In genomic region chr3:42537350-42537749, GRCh38 we compare ENCODE assay signal across 26 cellular contexts. TPM values are rescaled to one million over a fixed set of nuclear protein-coding genes. Genes with fewer than 3 reads are reported as not detected.
DNase-seq lines count a peak whose midpoint lies in the region; ATAC-seq and TF ChIP-seq lines count a peak whose summit lies in the region.
"Had no signal": no experiment of that assay in that cellular context is flagged by ENCODE, and none has a peak within 500 bp of the region (broad histone marks: within the 10 kb centered on the region; RNA-seq: fewer than 3 reads in every experiment).

No MANE protein-coding gene starts in this region.

- H3K79me2 ChIP-seq in GM23248 (ENCODE audit: insufficient read depth) = no peaks in the 10 kb centered on the region

- no peak for ATAC-seq in naive thymus-derived CD4-positive, alpha-beta T cell
- ATAC-seq in HG02870 (IDR thresholded peaks at IDR 0.05; ENCODE audit: unreplicated experiment) = no peak
- ATAC-seq in GM18498 (IDR thresholded peaks at IDR 0.05; ENCODE audit: unreplicated experiment) = no peak
- ATAC-seq: GM12878, GM23338, Panc1 had no signal

- H3K4me3 Mint-ChIP-seq in CD14-positive monocyte = no peak overlapping the region
- H3K4me3 Mint-ChIP-seq in naive thymus-derived CD4-positive, alpha-beta T cell = no peak overlapping the region
- H3K4me3 Mint-ChIP-seq: GM23338 had no signal

- no peak overlapping the region for H3K27ac Mint-ChIP-seq in CD14-positive monocyte
- peak overlapping the region; percentile 50 to 85 (median 69) for H3K27ac Mint-ChIP-seq in naive thymus-derived CD4-positive, alpha-beta T cell
- H3K27ac Mint-ChIP-seq: GM23338 had no signal

- H3K36me3 Mint-ChIP-seq in CD14-positive monocyte = peaks cover 26 to 30% of the 10 kb centered on the region in 2 donors
- peaks cover 0 to 16% (median 6%) of the 10 kb centered on the region in 5 donors for H3K36me3 Mint-ChIP-seq in naive thymus-derived CD4-positive, alpha-beta T cell

- H3K4me1 ChIP-seq in GM23248 (ENCODE audit: insufficient read depth) = no peaks in the 10 kb centered on the region
- H3K4me1 ChIP-seq in naive thymus-derived CD4-positive, alpha-beta T cell (ENCODE audit: control insufficient read depth in 2 of 2, insufficient read depth in 2 of 2, low read length in 2 of 2) = peaks cover 0 to 24% of the 10 kb centered on the region in 2 donors
- H3K4me1 ChIP-seq: Caco-2 had no signal

- no peaks in the 10 kb centered on the region for H3K9me3 Mint-ChIP-seq in CD14-positive monocyte
- no peaks in the 10 kb centered on the region for H3K9me3 Mint-ChIP-seq in naive thymus-derived CD4-positive, alpha-beta T cell
- H3K9me3 Mint-ChIP-seq: GM23338 had no signal

- no peaks in the 10 kb centered on the region for H3K27me3 ChIP-seq in GM23248 (replicated peaks; ENCODE audit: insufficient read depth)
- no peaks in the 10 kb centered on the region for H3K27me3 ChIP-seq in naive thymus-derived CD4-positive, alpha-beta T cell (ENCODE audit: control insufficient read depth in 2 of 2, insufficient read depth in 2 of 2, low read length in 2 of 2)

- CTCF ChIA-PET in naive thymus-derived CD4-positive, alpha-beta T cell (lab: Charles Lee) = interaction anchor here (0.6 to 10.1 kb wide), 14 partner anchors 8 to 42 kb away, joined by 3 to 136 read pairs (median 10); partner anchors contain the start of gene VIPR1

- H3K4me1 Mint-ChIP-seq in CD14-positive monocyte = peaks cover 49% of the 10 kb centered on the region
- peaks cover 15 to 64% (median 59%) of the 10 kb centered on the region in 7 donors for H3K4me1 Mint-ChIP-seq in naive thymus-derived CD4-positive, alpha-beta T cell

- no peak overlapping the region for H3K27ac ChIP-seq in GM23248
- H3K27ac ChIP-seq in naive thymus-derived CD4-positive, alpha-beta T cell (ENCODE audit: low read depth, low read length) = no peak overlapping the region
- H3K27ac ChIP-seq: C4-2B had no signal

- no peak overlapping the region for H3K4me2 ChIP-seq in GM23248 (ENCODE audit: unreplicated experiment)
- H3K4me2 ChIP-seq: GM23338 had no signal

- H3K27me3 Mint-ChIP-seq in CD14-positive monocyte (ENCODE audit: low read depth in 3 of 3) = peaks cover 0 to 10% (median 5%) of the 10 kb centered on the region in 3 donors
- H3K27me3 Mint-ChIP-seq in naive thymus-derived CD4-positive, alpha-beta T cell = no peaks in the 10 kb centered on the region

- intact Hi-C loops in CD14-positive monocyte (cut with micrococcal nuclease) = loop anchor here in 1 of 2 donors (5.0 kb wide), 1 partner anchor 35 kb away; the partner anchor contains the start of gene VIPR1
- intact Hi-C loops in naive thymus-derived CD4-positive, alpha-beta T cell (cut with micrococcal nuclease) = loop anchor here in 1 of 2 donors (2.0 kb wide), 2 partner anchors 19 to 291 kb away; no protein-coding TSS in a partner anchor

- H3K4me3 ChIP-seq in GM23248 = no peak overlapping the region
- no peak overlapping the region for H3K4me3 ChIP-seq in epithelial cell of proximal tubule (ENCODE audit: low read depth, low read length)
- H3K4me3 ChIP-seq in naive thymus-derived CD4-positive, alpha-beta T cell (ENCODE audit: low read length) = no peak overlapping the region
- H3K4me3 ChIP-seq: GM12878, GM23338 had no signal

- in situ Hi-C loops in GM23248 (cut with MboI) = no loop called here

- H3K9ac ChIP-seq in GM23248 = no peak overlapping the region

- no peak overlapping the region for H2AFZ ChIP-seq in GM23248
- H2AFZ ChIP-seq: GM23338 had no signal

- no peaks in the 10 kb centered on the region for H3K9me2 ChIP-seq in GM23248 (ENCODE audit: insufficient read depth)

- TF ChIP-seq CTCF in CD14-positive monocyte (IDR thresholded peaks at IDR 0.05) (no peak), epithelial cell of proximal tubule (conservative IDR thresholded peaks at IDR 0.05; ENCODE audit: low read depth, low read length) (peak; percentile 2)

- POLR2A ChIA-PET in naive thymus-derived CD4-positive, alpha-beta T cell (lab: Charles Lee) = interaction anchor here (0.6 to 8.7 kb wide), 7 partner anchors 10 to 35 kb away, joined by 3 to 82 read pairs (median 6); partner anchors contain the start of gene VIPR1

- H3K9me3 ChIP-seq in GM23248 (ENCODE audit: low read depth) = no peaks in the 10 kb centered on the region
- H3K9me3 ChIP-seq in naive thymus-derived CD4-positive, alpha-beta T cell (ENCODE audit: control insufficient read depth in 2 of 3, low read length in 3 of 3) = no peaks in the 10 kb centered on the region
- H3K9me3 ChIP-seq: Caco-2 had no signal

- no peaks in the 10 kb centered on the region for H4K20me1 ChIP-seq in GM23248 (ENCODE audit: insufficient read depth)

- DNase-seq in CD14-positive monocyte (ENCODE audit: low spot score) (peak; percentile 22), GM23248 (peak; percentile 23), epithelial cell of proximal tubule (ENCODE audit: low read depth) (no peak), NCI-H345 (lab: John Stamatoyannopoulos, UW) (no peak), NCI-H2107 (lab: John Stamatoyannopoulos, UW) (no peak)
- no peak for DNase-seq in naive thymus-derived CD4-positive, alpha-beta T cell
- DNase-seq: DMS 273 treated with DMSO at 0.1 percent for 48 hours; DMS79 treated with DMSO at 0.1 percent for 48 hours; HCEC 1CT; KG1; NCI-H1092; NCI-H1436 treated with DMSO at 0.1 percent for 48 hours; NCI-H1930; NCI-H226; NCI-H524; NCI-H774; NK-92 treated with Interleukin-12 subunit alpha and Interleukin-12 subunit beta, amount 100 ng/mL, for 24 hours had no signal

- no peaks in the 10 kb centered on the region for H3F3A ChIP-seq in GM23248 (ENCODE audit: insufficient read depth)

- no peaks in the 10 kb centered on the region for H3K36me3 ChIP-seq in GM23248 (ENCODE audit: low read depth)
- H3K36me3 ChIP-seq in naive thymus-derived CD4-positive, alpha-beta T cell (ENCODE audit: control insufficient read depth in 2 of 3, insufficient read depth in 3 of 3, low read length in 3 of 3) = peaks cover 0 to 3% (median 0%) of the 10 kb centered on the region in 3 experiments

RNA-seq across cellular contexts. Expression of gene VIPR1, which starts 34.9 kb away (rescaled TPM):
- polyA plus RNA-seq in CD14-positive monocyte (10 to 100 TPM; 15.5 to 16.0 TPM), GM23248 (2016; fragmentation: Nextera tagmentation; extraction: Ambion mirVana) (not detected in 2 replicates)
- total RNA-seq in GM23248 (2014; rRNA removed; shearing (Covaris generic)) = not detected in 2 replicates
- total RNA-seq in epithelial cell of proximal tubule = 0.43 TPM in 1 of 2 replicates, not detected in the other
- 100 to 1,000 TPM in 2 of 5 experiments, 10 to 100 TPM in 2, 1 to 10 TPM in 1; 8.0 to 133 (median 70.5) TPM for total RNA-seq in naive thymus-derived CD4-positive, alpha-beta T cell
- polyA plus RNA-seq in naive thymus-derived CD4-positive, alpha-beta T cell = 10 to 100 TPM; 30.5 to 44.8 TPM
- total RNA-seq: A172 had no signal
- polyA plus RNA-seq: AG04450 had no signal

RNA-seq across cellular contexts. Expression of gene SEC22C, which starts 44.4 kb away (rescaled TPM):
- polyA plus RNA-seq in CD14-positive monocyte (10 to 100 TPM; 27.4 to 28.4 TPM), GM23248 (2016; fragmentation: Nextera tagmentation; extraction: Ambion mirVana) (55.9 and 56.9 TPM in 2 replicates)
- 67.3 and 80.1 TPM in 2 replicates for total RNA-seq in GM23248 (2014; rRNA removed; shearing (Covaris generic))
- total RNA-seq in epithelial cell of proximal tubule = 40.8 and 60.0 TPM in 2 replicates
- total RNA-seq in naive thymus-derived CD4-positive, alpha-beta T cell = 10 to 100 TPM; 39.7 to 54.8 (median 51.3) TPM
- polyA plus RNA-seq in naive thymus-derived CD4-positive, alpha-beta T cell = 10 to 100 TPM; 38.0 to 50.4 TPM

RNA-seq across cellular contexts. Expression of gene SS18L2, which starts 53.3 kb away (rescaled TPM):
- polyA plus RNA-seq in CD14-positive monocyte = 10 to 100 TPM; 89.1 TPM
- 11.1 and 23.5 TPM in 2 replicates for total RNA-seq in GM23248 (2014; rRNA removed; shearing (Covaris generic))
- 46.9 and 49.1 TPM in 2 replicates for polyA plus RNA-seq in GM23248 (2016; fragmentation: Nextera tagmentation; extraction: Ambion mirVana)
- total RNA-seq in epithelial cell of proximal tubule = 26.9 and 31.5 TPM in 2 replicates
- 10 to 100 TPM; 31.3 to 60.9 (median 38.9) TPM for total RNA-seq in naive thymus-derived CD4-positive, alpha-beta T cell
- 100 to 1,000 TPM in 1 of 2 donors, 10 to 100 TPM in 1; 75.6 to 117 TPM for polyA plus RNA-seq in naive thymus-derived CD4-positive, alpha-beta T cell

Comparison
In these comparisons a context has a peak if more than half of its experiments do, and no peak if none do; other contexts are left out.
1. DNase-seq: peak in CD14-positive monocyte (single experiment) and GM23248 (single experiment); none in epithelial cell of proximal tubule (single experiment), naive thymus-derived CD4-positive, alpha-beta T cell (0 of 9), NCI-H345 (single experiment) and NCI-H2107 (single experiment).
2. H3K27ac Mint-ChIP-seq: peak in naive thymus-derived CD4-positive, alpha-beta T cell (9 of 9); none in CD14-positive monocyte (0 of 7).